ENCODE assay signal across 8 cellular contexts in the genomic region with DNA sequence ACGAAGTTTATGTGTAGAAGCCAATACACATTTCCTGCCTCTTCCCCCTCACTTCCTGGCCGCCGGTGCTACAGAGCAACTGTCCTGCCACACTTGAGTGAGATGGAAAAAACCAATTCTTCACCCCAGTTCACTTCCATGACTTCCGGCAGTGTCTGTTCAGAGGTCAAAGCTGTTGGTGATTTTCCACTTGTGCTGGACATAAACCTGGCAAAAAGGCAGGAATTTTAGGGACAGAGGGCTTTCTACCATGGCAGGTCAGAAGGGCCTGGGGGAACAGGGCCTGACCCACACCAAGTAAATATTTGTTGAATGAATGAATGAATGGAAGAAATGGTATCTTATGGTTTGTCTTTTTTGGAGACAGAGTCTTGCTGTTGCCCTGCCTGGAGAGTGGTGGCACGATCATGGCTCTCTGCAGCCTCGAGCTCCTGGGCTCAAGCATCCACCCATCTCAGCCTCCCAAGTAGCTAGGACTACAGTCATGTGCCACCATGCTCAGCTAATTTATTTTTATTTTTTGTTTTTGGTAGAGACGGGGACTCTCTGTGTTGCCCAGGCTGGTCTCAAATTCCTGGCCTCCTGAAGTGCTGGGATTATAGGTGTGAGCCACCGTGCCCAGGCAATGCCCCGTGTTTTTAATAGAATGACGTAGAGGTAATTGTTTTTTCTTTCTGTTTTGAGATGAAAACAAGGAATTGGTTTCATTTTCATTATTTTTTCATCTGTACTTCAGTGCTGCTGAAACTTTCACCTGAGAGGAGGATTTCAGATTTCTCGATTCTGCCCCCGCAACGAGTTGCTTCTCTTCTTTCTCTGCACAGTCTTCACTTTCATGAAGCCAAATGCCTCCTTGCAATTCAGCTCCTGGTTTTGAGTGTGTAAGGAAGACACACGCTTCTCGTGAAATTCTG. TPM values are rescaled to one million over a fixed set of nuclear protein-coding genes. Genes with fewer than 3 reads are reported as not detected.
DNase-seq lines count a peak whose midpoint lies in the region; ATAC-seq lines count a peak whose summit lies in the region.

No MANE protein-coding gene starts in this region.

- H3K27ac ChIP-seq in KOPT-K1 (ENCODE audit: low read depth, low read length, poor library complexity, severe bottlenecking), result peak overlapping the region; percentile 79

- no peaks in the 10 kb centered on the region for H3K36me3 ChIP-seq in KOPT-K1 (ENCODE audit: insufficient read depth, low read length)

- H3K36me3 Mint-ChIP-seq in activated naive CD4-positive, alpha-beta T cell treated with anti-CD3 and anti-CD28 coated beads, Interleukin-2, amount 50 U/mL, for 72 hours, result no peaks in the 10 kb centered on the region

- DNase-seq in GDM1 (lab: John Stamatoyannopoulos, UW) (peak; percentile 25), pons (ENCODE audit: low spot score) (peak; percentile 4), putamen (ENCODE audit: low spot score) (no peak), NCI-H2081 (lab: John Stamatoyannopoulos, UW) (no peak)
- peak; percentile 36 to 63 for DNase-seq in activated naive CD4-positive, alpha-beta T cell treated with anti-CD3 and anti-CD28 coated beads, Interleukin-2, amount 50 U/mL, for 72 hours (ENCODE audit: low spot score in 2 of 2)

- H3K9me3 ChIP-seq in KOPT-K1 (ENCODE audit: insufficient read depth, low read length, poor library complexity, severe bottlenecking), result no peaks in the 10 kb centered on the region

- no peaks in the 10 kb centered on the region for H3K9me3 Mint-ChIP-seq in activated naive CD4-positive, alpha-beta T cell treated with anti-CD3 and anti-CD28 coated beads, Interleukin-2, amount 50 U/mL, for 72 hours

- ATAC-seq in activated naive CD4-positive, alpha-beta T cell treated with anti-CD3 and anti-CD28 coated beads, Interleukin-2, amount 50 U/mL, for 72 hours, result peak; percentile 57 to 70
- no peak for ATAC-seq in HG03039 (IDR thresholded peaks at IDR 0.05; ENCODE audit: unreplicated experiment)
- ATAC-seq in HG03520 (IDR thresholded peaks at IDR 0.05; ENCODE audit: unreplicated experiment), result no peak

- H3K27ac Mint-ChIP-seq in activated naive CD4-positive, alpha-beta T cell treated with anti-CD3 and anti-CD28 coated beads, Interleukin-2, amount 50 U/mL, for 72 hours, result peak overlapping the region; percentile 97 to 100

RNA-seq across cellular contexts. Expression of a gene that starts 48.0 kb away (rescaled TPM):
- 100 to 1,000 TPM in 1 of 2 donors, 10 to 100 TPM in 1; 66.0 to 113 TPM for total RNA-seq in activated naive CD4-positive, alpha-beta T cell treated with anti-CD3 and anti-CD28 coated beads, Interleukin-2, amount 50 U/mL, for 72 hours

Comparison
In these comparisons a context has a peak if more than half of its experiments do, and no peak if none do; other contexts are left out.
1. DNase-seq: peak in GDM1 (single experiment), activated naive CD4-positive, alpha-beta T cell treated with anti-CD3 and anti-CD28 coated beads, Interleukin-2, amount 50 U/mL, for 72 hours (2 of 2) and pons (single experiment); none in putamen (single experiment) and NCI-H2081 (0 of 2).
2. ATAC-seq: peak in activated naive CD4-positive, alpha-beta T cell treated with anti-CD3 and anti-CD28 coated beads, Interleukin-2, amount 50 U/mL, for 72 hours (2 of 2); none in HG03039 (single experiment) and HG03520 (single experiment).